In genomic region chr21:28385845-28386244, GRCh38 we compare ENCODE assay signal across 5 cellular contexts.
"Had no signal": no experiment of that assay in that cellular context is flagged by ENCODE, and none has a peak within 500 bp of the region (broad histone marks: within the 10 kb centered on the region; RNA-seq: fewer than 3 reads in every experiment).

No MANE protein-coding gene starts in this region.

- H3K4me3 ChIP-seq: K562 had no signal

- ATAC-seq: K562 had no signal

- DNase-seq: IMR-90, KBM-7 had no signal

- H3K27ac ChIP-seq: HL-60 had no signal

- FAIRE-seq: HTR-8/SVneo, K562 had no signal
